In genomic region chr16:30762991-30763725, GRCh38 we compare ENCODE assay signal across 1 cellular context.
TF ChIP-seq lines count a peak whose summit lies in the region.

No MANE protein-coding gene starts in this region.

TF ChIP-seq in endothelial cell of umbilical vein, 7 proteins besides CTCF, POLR2A, EP300 and RAD21:
- TF ChIP-seq GATA2 (IDR thresholded peaks at IDR 0.05; ENCODE audit: insufficient read depth, insufficient read length, low read depth, low read length) (no peak), MYC (IDR thresholded peaks at IDR 0.05; ENCODE audit: low read depth, low read length) (no peak), EZH2 (IDR thresholded peaks at IDR 0.05; ENCODE audit: borderline replicate concordance, low read depth, low read length, severe bottlenecking) (no peak), MAX (IDR thresholded peaks at IDR 0.05; ENCODE audit: insufficient read depth, insufficient read length) (no peak), POLR2AphosphoS5 (IDR thresholded peaks at IDR 0.05; ENCODE audit: insufficient read depth, low read depth, low read length) (no peak), JUN (IDR thresholded peaks at IDR 0.05; ENCODE audit: borderline replicate concordance, insufficient read depth, insufficient read length, low read depth) (no peak), FOS (IDR thresholded peaks at IDR 0.05; ENCODE audit: borderline replicate concordance, insufficient read depth, low read length) (no peak)
TF ChIP-seq in endothelial cell of umbilical vein: peak in this region for 0.
